ENCODE assay signal across 8 cellular contexts in genomic region chr6:158686791-158687381, GRCh38. TPM values are rescaled to one million over a fixed set of nuclear protein-coding genes. Genes with fewer than 3 reads are reported as not detected.
DNase-seq lines count a peak whose midpoint lies in the region; ATAC-seq and TF ChIP-seq lines count a peak whose summit lies in the region.

No MANE protein-coding gene starts in this region.

- H3K27ac ChIP-seq in right lobe of liver: no peak overlapping the region

- H3K4me3 ChIP-seq in right lobe of liver: no peak overlapping the region

- H3K36me3 ChIP-seq in right lobe of liver: no peaks in the 10 kb centered on the region

- 46% methylated on average over 2 of the region's 7 CpGs for WGBS in right lobe of liver (ENCODE audit: insufficient coverage, low coverage, low lambda C conversion rate, missing lambda C conversion rate)

- TF ChIP-seq POLR2A in right lobe of liver (IDR thresholded peaks at IDR 0.05): no peak

- no peak for TF ChIP-seq CTCF in right lobe of liver (IDR thresholded peaks at IDR 0.05)

- H3K4me1 ChIP-seq in right lobe of liver: peaks cover 0 to 4% (median 0%) of the 10 kb centered on the region in 4 donors

- no peaks in the 10 kb centered on the region for H3K9me3 ChIP-seq in right lobe of liver

- peak; percentile 86 for ATAC-seq in GM18502 (IDR thresholded peaks at IDR 0.05; ENCODE audit: poor library complexity, unreplicated experiment)
- peak; percentile 71 for ATAC-seq in HG02798 (IDR thresholded peaks at IDR 0.05; ENCODE audit: poor library complexity, unreplicated experiment)
- ATAC-seq in right lobe of liver: peak in 3 of 4 donors; percentile 34 to 44 (median 43)

- DNase-seq in UCSD-AML1 (lab: John Stamatoyannopoulos, UW; ENCODE audit: unreplicated experiment) (peak; percentile 29), right lobe of liver (peak in 1 of 3 donors; percentile 34), NCI-H748 (lab: John Stamatoyannopoulos, UW; ENCODE audit: unreplicated experiment) (no peak), HPDE6-E6E7 (ENCODE audit: extremely low spot score) (no peak), NAMALWA (ENCODE audit: low spot score) (no peak), NCI-H1105 (lab: John Stamatoyannopoulos, UW) (no peak)

- no peaks in the 10 kb centered on the region for H3K27me3 ChIP-seq in right lobe of liver

- intact Hi-C loops in right lobe of liver (cut with DNase I): no loop called here

RNA-seq across cellular contexts. Expression of gene SYTL3, which starts 37.0 kb away (rescaled TPM):
- 1 to 10 TPM in 4 of 6 experiments, under 1 TPM in 2; 0.66 to 1.7 (median 1.0) TPM for total RNA-seq in right lobe of liver

RNA-seq across cellular contexts. Expression of gene DYNLT1, which starts 42.3 kb away (rescaled TPM):
- 10 to 100 TPM; 31.5 to 69.5 (median 40.0) TPM for total RNA-seq in right lobe of liver
